In genomic region chr15:59637507-59637906, GRCh38 we compare ENCODE assay signal across 4 cellular contexts. TPM values are rescaled to one million over a fixed set of nuclear protein-coding genes. Genes with fewer than 3 reads are reported as not detected.
"Had no signal": no experiment of that assay in that cellular context is flagged by ENCODE, and none has a peak within 500 bp of the region (broad histone marks: within the 10 kb centered on the region; RNA-seq: fewer than 3 reads in every experiment).

No MANE protein-coding gene starts in this region.

RNA-seq across cellular contexts. Expression of gene GCNT3, which starts 25.9 kb away (rescaled TPM):
- total RNA-seq: activated CD4-positive, alpha-beta memory T cell treated with anti-CD3 and anti-CD28 coated beads, Interleukin-2, amount 10 ng/mL, durations not matched to agents 7 days and 5 days; activated CD4-positive, alpha-beta T cell treated with anti-CD3 and anti-CD28 coated beads for 36 hours; activated naive CD8-positive, alpha-beta T cell treated with anti-CD3 and anti-CD28 coated beads, Interleukin-2, amount 10 ng/mL, durations not matched to agents 7 days and 5 days; endothelial cell of umbilical vein had no signal
- polyA plus RNA-seq: endothelial cell of umbilical vein had no signal
